ENCODE assay signal across 9 cellular contexts in the genomic region with DNA sequence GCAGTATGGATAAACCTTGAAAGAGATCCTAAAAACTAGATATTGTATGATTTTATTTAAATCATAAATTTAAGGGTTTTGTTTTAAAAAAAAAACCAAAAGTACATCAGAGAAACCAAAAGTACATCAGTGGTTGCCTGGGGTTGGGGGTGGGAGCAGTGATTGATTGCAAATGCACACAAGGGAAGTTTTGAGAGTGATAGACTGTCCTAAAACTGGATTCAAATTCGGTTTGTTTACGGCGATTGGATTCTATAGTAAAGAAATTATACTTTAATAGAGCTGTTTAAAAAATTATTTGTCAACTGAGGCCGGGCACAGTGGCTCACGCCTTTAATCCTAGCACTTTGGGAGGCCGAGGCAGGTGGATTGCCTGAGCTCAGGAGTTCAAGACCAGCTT.
"Had no signal": no experiment of that assay in that cellular context is flagged by ENCODE, and none has a peak within 500 bp of the region (broad histone marks: within the 10 kb centered on the region; RNA-seq: fewer than 3 reads in every experiment).

No MANE protein-coding gene starts in this region.

- H3K4me3 ChIP-seq: K562 had no signal

- DNase-seq: IMR-90, KBM-7, KG1 had no signal

- H3K4me2 ChIP-seq: KMS-11 had no signal

- H3K27ac Mint-ChIP-seq: IgD-negative memory B cell had no signal

- FAIRE-seq: HepG2, HTR-8/SVneo, K562 had no signal

- ATAC-seq: HepG2, K562 had no signal

- H3K9ac ChIP-seq: KMS-11 had no signal

- H3K4me3 Mint-ChIP-seq: IgD-negative memory B cell had no signal

- H3K36me3 Mint-ChIP-seq: IgD-negative memory B cell had no signal

- H3K4me1 Mint-ChIP-seq: IgD-negative memory B cell had no signal

- H3K27ac ChIP-seq: HL-60, KMS-11 had no signal
